In genomic region chr3:35664460-35664919, GRCh38 we compare ENCODE assay signal across 8 cellular contexts. TPM values are rescaled to one million over a fixed set of nuclear protein-coding genes. Genes with fewer than 3 reads are reported as not detected.
DNase-seq lines count a peak whose midpoint lies in the region; ATAC-seq and TF ChIP-seq lines count a peak whose summit lies in the region.

No MANE protein-coding gene starts in this region.

- CTCF ChIA-PET in HEK293T (lab: Yijun Ruan, JAX), result no interaction called here

- peak overlapping the region; percentile 42 for H3K4me3 ChIP-seq in epithelial cell of proximal tubule (ENCODE audit: low read depth, low read length)

- TF ChIP-seq CTCF in epithelial cell of proximal tubule (conservative IDR thresholded peaks at IDR 0.05; ENCODE audit: low read depth, low read length), result no peak

- peak; percentile 80 for ATAC-seq in HG03135 (IDR thresholded peaks at IDR 0.05; ENCODE audit: unreplicated experiment)

- DNase-seq in GM03348 (ENCODE audit: low spot score), result peak; percentile 1
- DNase-seq in NCI-H524 (lab: John Stamatoyannopoulos, UW), result peak; percentile 97 to 99
- DNase-seq in epithelial cell of proximal tubule (ENCODE audit: low read depth), result peak; percentile 53
- peak; percentile 81 for DNase-seq in non-pigmented ciliary epithelial cell (ENCODE audit: low read depth)
- no peak for DNase-seq in HEK293T (ENCODE audit: extremely low spot score)
- DNase-seq in stimulated activated CD4-positive, alpha-beta T cell treated with anti-CD3 and anti-CD28 coated beads, Interleukin-15, amount 100 ng/mL, for 24 hours, result no peak
- no peak for DNase-seq in stimulated activated CD4-positive, alpha-beta T cell treated with anti-CD3 and anti-CD28 coated beads, Interleukin-2, amount 100 ng/mL, for 24 hours

- POLR2A ChIA-PET in HEK293T (lab: Yijun Ruan, JAX), result no interaction called here

TF ChIP-seq in HEK293T, 16 proteins besides CTCF, POLR2A, EP300 and RAD21:
- no peak for TF ChIP-seq SP1 (IDR thresholded peaks at IDR 0.05)
- no peak for TF ChIP-seq FOXA1 (IDR thresholded peaks at IDR 0.05)
- no peak for TF ChIP-seq CTBP1 (IDR thresholded peaks at IDR 0.05; ENCODE audit: borderline replicate concordance)
- no peak for TF ChIP-seq FOXM1 (IDR thresholded peaks at IDR 0.05; ENCODE audit: borderline replicate concordance)
- TF ChIP-seq BHLHE40 (IDR thresholded peaks at IDR 0.05; ENCODE audit: borderline replicate concordance), result no peak

RNA-seq across cellular contexts. Expression of gene ARPP21, which starts 25.2 kb away (rescaled TPM):
- not detected in 2 replicates for total RNA-seq in epithelial cell of proximal tubule

Comparison
In these comparisons a context has a peak if more than half of its experiments do, and no peak if none do; other contexts are left out.
1. DNase-seq: peak in GM03348 (single experiment), NCI-H524 (2 of 2), epithelial cell of proximal tubule (single experiment) and non-pigmented ciliary epithelial cell (single experiment); none in HEK293T (single experiment), stimulated activated CD4-positive, alpha-beta T cell treated with anti-CD3 and anti-CD28 coated beads, Interleukin-15, amount 100 ng/mL, for 24 hours (single experiment) and stimulated activated CD4-positive, alpha-beta T cell treated with anti-CD3 and anti-CD28 coated beads, Interleukin-2, amount 100 ng/mL, for 24 hours (0 of 2).